12 cellular contexts compared by ENCODE assay signal in the genomic region with DNA sequence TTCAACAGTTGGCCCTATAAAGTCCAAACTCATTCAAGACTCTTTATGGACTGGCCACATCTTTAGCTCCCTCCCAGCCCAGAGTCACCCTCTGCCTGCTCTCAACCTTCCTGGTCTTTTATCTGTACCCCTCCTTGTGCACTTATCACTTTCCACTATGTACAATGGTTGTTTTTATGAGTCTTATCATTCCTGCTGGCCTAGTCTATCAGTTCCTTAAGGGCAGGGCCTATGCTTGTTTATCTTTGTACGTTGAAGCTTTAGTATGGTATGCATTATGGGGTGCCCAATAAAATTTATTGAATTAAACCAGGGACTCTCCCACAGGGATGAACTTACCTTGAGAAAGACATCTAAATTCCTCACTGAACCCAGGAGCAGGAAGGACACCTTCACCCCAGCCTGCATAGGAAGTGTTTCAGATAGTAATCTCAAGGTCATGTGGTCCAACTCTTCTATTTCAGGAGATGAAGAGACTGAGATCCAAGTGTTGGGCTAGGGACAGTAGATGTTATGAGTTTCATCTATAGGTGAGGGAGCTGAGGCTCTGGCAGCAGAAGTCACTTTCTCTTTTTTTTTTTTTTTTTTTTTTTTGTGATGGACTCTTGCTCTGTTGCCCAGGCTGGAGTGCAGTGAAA. TPM values are rescaled to one million over a fixed set of nuclear protein-coding genes. Genes with fewer than 3 reads are reported as not detected.
A peak's percentile ranks its signal among the peaks of the same experiment; 100 is the strongest.
DNase-seq lines count a peak whose midpoint lies in the region; TF ChIP-seq lines count a peak whose summit lies in the region.
"Had no signal": no experiment of that assay in that cellular context is flagged by ENCODE, and none has a peak within 500 bp of the region (broad histone marks: within the 10 kb centered on the region; RNA-seq: fewer than 3 reads in every experiment).

No MANE protein-coding gene starts in this region.

- H3K9me3 ChIP-seq in spleen, result no peaks in the 10 kb centered on the region
- H3K9me3 ChIP-seq: A549, heart left ventricle had no signal

- no peak for TF ChIP-seq POLR2A in spleen (IDR thresholded peaks at IDR 0.05)

- 33 to 68% (median 44%) methylated on average over 1 of the region's 1 CpG for WGBS in spleen, 5 donors

- no peaks in the 10 kb centered on the region for H3K27me3 Mint-ChIP-seq in dendritic cell treated with granulocyte-macrophage colony-stimulating factor and Interleukin-4, amounts not matched to agents 40 ng/mL and 50 ng/mL, for 4 days

- H3K27me3 ChIP-seq in spleen (replicated peaks in 1 of 7), result no peaks in the 10 kb centered on the region
- H3K27me3 ChIP-seq: heart left ventricle had no signal

- no peaks in the 10 kb centered on the region for H3K9me3 Mint-ChIP-seq in dendritic cell treated with granulocyte-macrophage colony-stimulating factor and Interleukin-4, amounts not matched to agents 40 ng/mL and 50 ng/mL, for 4 days

- TF ChIP-seq CTCF in spleen (IDR thresholded peaks at IDR 0.05 in 8 of 11, conservative IDR thresholded peaks at IDR 0.05 in 3 of 11), result no peak

- H3K36me3 ChIP-seq in spleen, result no peaks in the 10 kb centered on the region
- H3K36me3 ChIP-seq: heart left ventricle had no signal

- H3K4me1 ChIP-seq in spleen, result peaks cover 57 to 83% (median 74%) of the 10 kb centered on the region in 6 donors

- peak overlapping the region; percentile 95 for H3K27ac Mint-ChIP-seq in dendritic cell treated with granulocyte-macrophage colony-stimulating factor and Interleukin-4, amounts not matched to agents 40 ng/mL and 50 ng/mL, for 4 days

- H3K4me3 Mint-ChIP-seq in dendritic cell treated with granulocyte-macrophage colony-stimulating factor and Interleukin-4, amounts not matched to agents 40 ng/mL and 50 ng/mL, for 4 days, result no peak overlapping the region
- H3K4me3 Mint-ChIP-seq: neural crest cell had no signal

- H3K36me3 Mint-ChIP-seq in dendritic cell treated with granulocyte-macrophage colony-stimulating factor and Interleukin-4, amounts not matched to agents 40 ng/mL and 50 ng/mL, for 4 days (ENCODE audit: low read depth), result no peaks in the 10 kb centered on the region

- intact Hi-C loops in dendritic cell treated with granulocyte-macrophage colony-stimulating factor and Interleukin-4, amounts not matched to agents 40 ng/mL and 50 ng/mL, for 4 days (cut with micrococcal nuclease), result no loop called here
- intact Hi-C loops in spleen (cut with DNase I; ENCODE audit: low total_unique reads), result no loop called here

- H3K4me1 Mint-ChIP-seq in dendritic cell treated with granulocyte-macrophage colony-stimulating factor and Interleukin-4, amounts not matched to agents 40 ng/mL and 50 ng/mL, for 4 days (ENCODE audit: low read depth), result peaks cover 63% of the 10 kb centered on the region

- peak overlapping the region; percentile 48 to 100 (median 99) for H3K27ac ChIP-seq in spleen

- peak; percentile 14 for DNase-seq in NCI-H2171 treated with DMSO at 0.1 percent for 48 hours (lab: John Stamatoyannopoulos, UW)
- DNase-seq in NCI-H2171 (lab: John Stamatoyannopoulos, UW), result no peak
- peak; percentile 93 for DNase-seq in OCI-M1 (lab: John Stamatoyannopoulos, UW)
- DNase-seq in spleen, result no peak
- no peak for DNase-seq in NCI-H1092 treated with DMSO at 0.1 percent for 48 hours (lab: John Stamatoyannopoulos, UW)
- DNase-seq in dermis blood vessel endothelial cell, result no peak
- no peak for DNase-seq in NCI-H1436 treated with DMSO at 0.1 percent for 48 hours (lab: John Stamatoyannopoulos, UW)
- DNase-seq: NCI-H187 had no signal

- no peak overlapping the region for H3K4me3 ChIP-seq in spleen
- H3K4me3 ChIP-seq: A549, heart left ventricle had no signal

RNA-seq across cellular contexts. Expression of gene PDCD4, which starts 13.3 kb away (rescaled TPM):
- total RNA-seq in spleen, result 100 to 1,000 TPM; 128 to 201 (median 146) TPM
- polyA plus RNA-seq in spleen, result 100 to 1,000 TPM; 121 to 204 (median 176) TPM
- 171 and 200 TPM in 2 replicates for total RNA-seq in dermis blood vessel endothelial cell

Comparison
In these comparisons a context has a peak if more than half of its experiments do, and no peak if none do; other contexts are left out.
1. DNase-seq: peak in NCI-H2171 treated with DMSO at 0.1 percent for 48 hours (single experiment) and OCI-M1 (single experiment); none in NCI-H2171 (single experiment), spleen (single experiment), NCI-H1092 treated with DMSO at 0.1 percent for 48 hours (single experiment), dermis blood vessel endothelial cell (single experiment) and NCI-H1436 treated with DMSO at 0.1 percent for 48 hours (single experiment).